Comparison of ENCODE assay signal across 18 cellular contexts in genomic region chr11:72373163-72373562, GRCh38.
DNase-seq lines count a peak whose midpoint lies in the region; ATAC-seq and TF ChIP-seq lines count a peak whose summit lies in the region.
"Had no signal": no experiment of that assay in that cellular context is flagged by ENCODE, and none has a peak within 500 bp of the region (broad histone marks: within the 10 kb centered on the region; RNA-seq: fewer than 3 reads in every experiment).

No MANE protein-coding gene starts in this region.

- H3K9me3 Mint-ChIP-seq in CD8-positive, alpha-beta T cell, result no peaks in the 10 kb centered on the region
- H3K9me3 Mint-ChIP-seq: activated CD4-positive, alpha-beta T cell treated with anti-CD3 and anti-CD28 coated beads, Interleukin-2, amount 10 ng/mL, durations not matched to agents 24 days and 14 days; activated naive CD4-positive, alpha-beta T cell treated with anti-CD3 and anti-CD28 coated beads for 36 hours had no signal

- TF ChIP-seq CTCF in lung (IDR thresholded peaks at IDR 0.05; ENCODE audit: control extremely low read depth, extremely low read depth), result no peak
- TF ChIP-seq CTCF in CD8-positive, alpha-beta T cell (IDR thresholded peaks at IDR 0.05), result no peak

- H3K27ac Mint-ChIP-seq in CD8-positive, alpha-beta T cell, result no peak overlapping the region
- H3K27ac Mint-ChIP-seq: activated CD4-positive, alpha-beta T cell treated with anti-CD3 and anti-CD28 coated beads, Interleukin-2, amount 10 ng/mL, durations not matched to agents 24 days and 14 days; activated naive CD4-positive, alpha-beta T cell treated with anti-CD3 and anti-CD28 coated beads for 36 hours had no signal

- H3K4me1 ChIP-seq in lung (ENCODE audit: control insufficient read depth in 2 of 2, insufficient read depth in 2 of 2, low read length in 2 of 2), result peaks cover 0 to 6% of the 10 kb centered on the region in 2 donors
- H3K4me1 ChIP-seq in CD8-positive, alpha-beta T cell (ENCODE audit: insufficient read depth, low read length), result no peaks in the 10 kb centered on the region
- H3K4me1 ChIP-seq: foreskin keratinocyte, vagina had no signal

- no peak overlapping the region for H3K4me3 ChIP-seq in lung
- no peak overlapping the region for H3K4me3 ChIP-seq in CD8-positive, alpha-beta T cell (ENCODE audit: low read depth, low read length)
- H3K4me3 ChIP-seq: MG63, ovary, stomach, vagina had no signal

- H3K27me3 Mint-ChIP-seq in CD8-positive, alpha-beta T cell (ENCODE audit: low read depth), result no peaks in the 10 kb centered on the region
- H3K27me3 Mint-ChIP-seq: activated CD4-positive, alpha-beta T cell treated with anti-CD3 and anti-CD28 coated beads, Interleukin-2, amount 10 ng/mL, durations not matched to agents 24 days and 14 days had no signal

- H3K27me3 ChIP-seq in lung (ENCODE audit: control insufficient read depth, insufficient read depth), result no peaks in the 10 kb centered on the region
- H3K27me3 ChIP-seq in CD8-positive, alpha-beta T cell (ENCODE audit: insufficient read depth, low read length), result no peaks in the 10 kb centered on the region
- H3K27me3 ChIP-seq: foreskin keratinocyte, MG63, ovary, stomach, vagina had no signal

- no peaks in the 10 kb centered on the region for H3K9me3 ChIP-seq in lung (ENCODE audit: control insufficient read depth in 2 of 2, insufficient read depth in 1 of 2, low read length in 1 of 2)
- no peaks in the 10 kb centered on the region for H3K9me3 ChIP-seq in CD8-positive, alpha-beta T cell (ENCODE audit: low read length)
- H3K9me3 ChIP-seq: MG63, ovary, stomach, vagina had no signal

- no peaks in the 10 kb centered on the region for H3K4me1 Mint-ChIP-seq in CD8-positive, alpha-beta T cell (ENCODE audit: low read depth)
- H3K4me1 Mint-ChIP-seq: activated CD4-positive, alpha-beta T cell treated with anti-CD3 and anti-CD28 coated beads, Interleukin-2, amount 10 ng/mL, durations not matched to agents 24 days and 14 days had no signal

- CTCF ChIA-PET in CD8-positive, alpha-beta T cell (lab: Charles Lee), result no interaction called here

- intact Hi-C loops in CD8-positive, alpha-beta T cell (cut with DNase I, micrococcal nuclease), result no loop called here

- H3K27ac ChIP-seq in lung (ENCODE audit: low read depth in 1 of 2, low read length in 1 of 2), result no peak overlapping the region
- H3K27ac ChIP-seq in CD8-positive, alpha-beta T cell (ENCODE audit: low read depth, low read length), result no peak overlapping the region
- H3K27ac ChIP-seq: foreskin keratinocyte, ovary, stomach, vagina had no signal

- H3K36me3 ChIP-seq in lung (ENCODE audit: control insufficient read depth in 2 of 2, insufficient read depth in 2 of 2, low read length in 2 of 2), result no peaks in the 10 kb centered on the region
- H3K36me3 ChIP-seq in CD8-positive, alpha-beta T cell (ENCODE audit: insufficient read depth, low read length), result peaks cover 3% of the 10 kb centered on the region
- H3K36me3 ChIP-seq: MG63, ovary, stomach, vagina had no signal

- 39 to 71% methylated on average over 6 of the region's 6 CpGs for WGBS in lung, 2 donors

- ATAC-seq in lung (ENCODE audit: insufficient read depth, low FRiP score) (no peak), GM21447 (IDR thresholded peaks at IDR 0.05; ENCODE audit: unreplicated experiment) (no peak)
- no peak for ATAC-seq in CD8-positive, alpha-beta T cell
- ATAC-seq: foreskin keratinocyte, HepG2, left lobe of liver had no signal

- peaks cover 30% of the 10 kb centered on the region for H3K36me3 Mint-ChIP-seq in CD8-positive, alpha-beta T cell

- POLR2A ChIA-PET in CD8-positive, alpha-beta T cell (lab: Charles Lee), result no interaction called here

- peak; percentile 99 for DNase-seq in DMS79 (lab: John Stamatoyannopoulos, UW)
- peak; percentile 92 for DNase-seq in NCI-H1436 treated with DMSO at 0.1 percent for 48 hours (lab: John Stamatoyannopoulos, UW)
- peak; percentile 89 for DNase-seq in NCI-H510A (lab: John Stamatoyannopoulos, UW)
- DNase-seq in lung (ENCODE audit: low spot score), result peak; percentile 38
- no peak for DNase-seq in NCI-H146 treated with DMSO at 0.1 percent for 48 hours (lab: John Stamatoyannopoulos, UW; ENCODE audit: unreplicated experiment)
- no peak for DNase-seq in dedifferentiated amniotic fluid mesenchymal stem cell (ENCODE audit: extremely low spot score)
- no peak for DNase-seq in CD8-positive, alpha-beta T cell
- DNase-seq: activated CD4-positive, alpha-beta T cell treated with anti-CD3 and anti-CD28 coated beads, Interleukin-2, amount 10 ng/mL, durations not matched to agents 24 days and 14 days; activated naive CD4-positive, alpha-beta T cell treated with anti-CD3 and anti-CD28 coated beads for 36 hours; foreskin keratinocyte; MG63; ovary; stimulated activated CD4-positive, alpha-beta T cell treated with anti-CD3 and anti-CD28 coated beads, Interleukin-1b, Interleukin-23, amount 100 ng/mL, for 48 hours; stomach had no signal

- no peak overlapping the region for H3K4me3 Mint-ChIP-seq in CD8-positive, alpha-beta T cell
- H3K4me3 Mint-ChIP-seq: activated CD4-positive, alpha-beta T cell treated with anti-CD3 and anti-CD28 coated beads, Interleukin-2, amount 10 ng/mL, durations not matched to agents 24 days and 14 days; activated naive CD4-positive, alpha-beta T cell treated with anti-CD3 and anti-CD28 coated beads for 36 hours had no signal

Comparison
In these comparisons a context has a peak if more than half of its experiments do, and no peak if none do; other contexts are left out.
1. DNase-seq: peak in DMS79 (single experiment), NCI-H1436 treated with DMSO at 0.1 percent for 48 hours (single experiment), NCI-H510A (single experiment) and lung (single experiment); none in NCI-H146 treated with DMSO at 0.1 percent for 48 hours (single experiment), dedifferentiated amniotic fluid mesenchymal stem cell (single experiment) and CD8-positive, alpha-beta T cell (0 of 7).